15 cellular contexts compared by ENCODE assay signal in genomic region chr3:42369304-42369703, GRCh38. TPM values are rescaled to one million over a fixed set of nuclear protein-coding genes. Genes with fewer than 3 reads are reported as not detected.
DNase-seq lines count a peak whose midpoint lies in the region; ATAC-seq and TF ChIP-seq lines count a peak whose summit lies in the region.
"Had no signal": no experiment of that assay in that cellular context is flagged by ENCODE, and none has a peak within 500 bp of the region (broad histone marks: within the 10 kb centered on the region; RNA-seq: fewer than 3 reads in every experiment).

No MANE protein-coding gene starts in this region.

- no peak overlapping the region for H3K4me3 Mint-ChIP-seq in activated CD8-positive, alpha-beta memory T cell treated with anti-CD3 and anti-CD28 coated beads, Interleukin-2, amount 10 ng/mL, durations not matched to agents 7 days and 5 days
- H3K4me3 Mint-ChIP-seq: CD4-positive, alpha-beta memory T cell had no signal

- in situ Hi-C loops in astrocyte of the spinal cord (cut with HindIII; ENCODE audit: low sequenced_read_pairs): no loop called here

- H3K27ac Mint-ChIP-seq in activated CD8-positive, alpha-beta memory T cell treated with anti-CD3 and anti-CD28 coated beads, Interleukin-2, amount 10 ng/mL, durations not matched to agents 7 days and 5 days: no peak overlapping the region

- H3K4me1 Mint-ChIP-seq in activated CD8-positive, alpha-beta memory T cell treated with anti-CD3 and anti-CD28 coated beads, Interleukin-2, amount 10 ng/mL, durations not matched to agents 7 days and 5 days: no peaks in the 10 kb centered on the region

- no peak overlapping the region for H4K5ac ChIP-seq in mesendoderm (ENCODE audit: low read length)

- H3K9me3 Mint-ChIP-seq in activated CD8-positive, alpha-beta memory T cell treated with anti-CD3 and anti-CD28 coated beads, Interleukin-2, amount 10 ng/mL, durations not matched to agents 7 days and 5 days (ENCODE audit: low read depth): peaks cover 3% of the 10 kb centered on the region

- H2AK5ac ChIP-seq in mesendoderm (ENCODE audit: low read length): no peak overlapping the region

- TF ChIP-seq CTCF in LNCaP clone FGC (IDR thresholded peaks at IDR 0.05; ENCODE audit: control insufficient read depth, extremely low read depth, insufficient read depth) (no peak), astrocyte of the spinal cord (IDR thresholded peaks at IDR 0.05; ENCODE audit: low read depth, low read length) (no peak)

- no peak overlapping the region for H3K4ac ChIP-seq in mesendoderm (ENCODE audit: low read depth, low read length)

- H2BK5ac ChIP-seq in mesendoderm (ENCODE audit: low read length): no peak overlapping the region

- DNase-seq in COR-L47 (lab: John Stamatoyannopoulos, UW) (peak; percentile 1), LNCaP clone FGC (ENCODE audit: low read depth) (peak; percentile 21), astrocyte of the spinal cord (ENCODE audit: low read depth, low spot score) (peak; percentile 32), mesendoderm (peak; percentile 74), cortex of kidney (lab: John Stamatoyannopoulos, UW) (no peak), NCI-H524 (lab: John Stamatoyannopoulos, UW) (no peak), SHP77 (lab: John Stamatoyannopoulos, UW) (no peak)
- no peak for DNase-seq in activated CD8-positive, alpha-beta memory T cell treated with anti-CD3 and anti-CD28 coated beads, Interleukin-2, amount 10 ng/mL, durations not matched to agents 7 days and 5 days
- DNase-seq: activated T-cell treated with anti-CD3 and anti-CD28 coated beads for 4 hours; effector CD4-positive, alpha-beta T cell had no signal

- no peaks in the 10 kb centered on the region for H3K4me1 ChIP-seq in mesendoderm (ENCODE audit: control insufficient read depth, low read depth, low read length)
- H3K4me1 ChIP-seq: SJSA1, suprapubic skin had no signal

- H2BK120ac ChIP-seq in mesendoderm (ENCODE audit: low read depth, low read length): no peak overlapping the region

- no peak overlapping the region for H3K9ac ChIP-seq in mesendoderm (ENCODE audit: low read length)

- H3K4me2 ChIP-seq in mesendoderm (ENCODE audit: low read length): no peak overlapping the region

- H3K4me3 ChIP-seq in LNCaP clone FGC (ENCODE audit: low read depth, low read length): no peak overlapping the region
- no peak overlapping the region for H3K4me3 ChIP-seq in astrocyte of the spinal cord (ENCODE audit: low read depth, low read length)
- H3K4me3 ChIP-seq in mesendoderm (ENCODE audit: low read length): no peak overlapping the region
- H3K4me3 ChIP-seq: SJSA1, suprapubic skin had no signal

- no peaks in the 10 kb centered on the region for H3K79me1 ChIP-seq in mesendoderm (ENCODE audit: low read length)

- no peaks in the 10 kb centered on the region for H3K79me2 ChIP-seq in mesendoderm (ENCODE audit: control insufficient read depth, insufficient read depth, low read length)

- H3K56ac ChIP-seq in mesendoderm (ENCODE audit: low read length): no peak overlapping the region

- no peak overlapping the region for H4K8ac ChIP-seq in mesendoderm (ENCODE audit: low read depth, low read length)

- H3K27me3 ChIP-seq in mesendoderm (ENCODE audit: insufficient read depth, low read length, poor library complexity): no peaks in the 10 kb centered on the region
- H3K27me3 ChIP-seq: SJSA1, suprapubic skin had no signal

- H3K27ac ChIP-seq in mesendoderm (ENCODE audit: low read depth, low read length): no peak overlapping the region
- H3K27ac ChIP-seq: SJSA1, suprapubic skin had no signal

- no peak overlapping the region for H2BK15ac ChIP-seq in mesendoderm (replicated peaks; ENCODE audit: low read depth)

- H3K36me3 ChIP-seq in mesendoderm (ENCODE audit: control insufficient read depth, insufficient read depth, low read length): no peaks in the 10 kb centered on the region
- H3K36me3 ChIP-seq: SJSA1, suprapubic skin had no signal

- no peak overlapping the region for H3K18ac ChIP-seq in mesendoderm (ENCODE audit: low read length)

- H3K36me3 Mint-ChIP-seq in activated CD8-positive, alpha-beta memory T cell treated with anti-CD3 and anti-CD28 coated beads, Interleukin-2, amount 10 ng/mL, durations not matched to agents 7 days and 5 days: no peaks in the 10 kb centered on the region
- H3K36me3 Mint-ChIP-seq: CD4-positive, alpha-beta memory T cell had no signal

- H3K27me3 Mint-ChIP-seq in activated CD8-positive, alpha-beta memory T cell treated with anti-CD3 and anti-CD28 coated beads, Interleukin-2, amount 10 ng/mL, durations not matched to agents 7 days and 5 days: peaks cover 8% of the 10 kb centered on the region

- ATAC-seq in activated CD8-positive, alpha-beta memory T cell treated with anti-CD3 and anti-CD28 coated beads, Interleukin-2, amount 10 ng/mL, durations not matched to agents 7 days and 5 days: no peak

- no peak overlapping the region for H3K23ac ChIP-seq in mesendoderm (ENCODE audit: low read length)

- WGBS in mesendoderm (ENCODE audit: extremely low coverage, insufficient coverage, low lambda C conversion rate): no CpG with 5 or more reads among the region's 4 CpGs

- CTCF ChIA-PET in activated CD8-positive, alpha-beta memory T cell treated with anti-CD3 and anti-CD28 coated beads, Interleukin-2, amount 10 ng/mL, durations not matched to agents 7 days and 5 days (lab: Charles Lee): no interaction called here

RNA-seq across cellular contexts. Expression of gene LYZL4, which starts 41.1 kb away (rescaled TPM):
- not detected for polyA plus RNA-seq in mesendoderm (2013, experiment 1 of 2)
- polyA plus RNA-seq in mesendoderm (2013, experiment 2 of 2): not detected
- not detected for total RNA-seq in activated CD8-positive, alpha-beta memory T cell treated with anti-CD3 and anti-CD28 coated beads, Interleukin-2, amount 10 ng/mL, durations not matched to agents 7 days and 5 days
- total RNA-seq: CD4-positive, alpha-beta memory T cell; liver; MCF 10A; SJSA1; suprapubic skin had no signal
- polyA plus RNA-seq: CD4-positive, alpha-beta memory T cell; liver had no signal

Comparison
In these comparisons a context has a peak if more than half of its experiments do, and no peak if none do; other contexts are left out.
1. DNase-seq: peak in COR-L47 (single experiment), LNCaP clone FGC (single experiment), astrocyte of the spinal cord (single experiment) and mesendoderm (single experiment); none in activated CD8-positive, alpha-beta memory T cell treated with anti-CD3 and anti-CD28 coated beads, Interleukin-2, amount 10 ng/mL, durations not matched to agents 7 days and 5 days (single experiment), cortex of kidney (single experiment), NCI-H524 (0 of 2) and SHP77 (0 of 2).